13 cellular contexts compared by ENCODE assay signal in the genomic region with DNA sequence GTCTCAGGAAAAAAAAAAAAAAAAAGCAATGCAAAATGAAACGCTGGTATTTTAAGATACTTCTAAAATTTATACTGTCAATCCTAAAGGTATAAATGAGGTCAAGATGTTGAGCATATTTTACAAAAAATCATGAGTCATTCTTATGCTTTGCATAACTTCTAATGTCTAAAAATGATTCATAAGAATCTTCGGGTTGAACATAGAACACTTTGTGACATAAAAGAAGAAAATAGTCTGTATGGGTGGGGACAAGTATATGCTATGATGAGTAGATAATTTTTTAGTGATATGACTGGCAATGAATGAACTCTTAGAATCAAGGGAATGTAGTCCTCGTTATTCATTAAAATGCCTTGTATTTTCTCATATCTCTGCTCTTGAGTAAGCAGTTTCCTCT.
A peak's percentile ranks its signal among the peaks of the same experiment; 100 is the strongest.
DNase-seq lines count a peak whose midpoint lies in the region; ATAC-seq lines count a peak whose summit lies in the region.
"Had no signal": no experiment of that assay in that cellular context is flagged by ENCODE, and none has a peak within 500 bp of the region (broad histone marks: within the 10 kb centered on the region; RNA-seq: fewer than 3 reads in every experiment).

No MANE protein-coding gene starts in this region.

- H3K27me3 Mint-ChIP-seq in stimulated activated memory B cell treated with anti-CD40 and anti-IgM and Interleukin-4, amounts not matched to agents 10 μg/mL and 1 μg/mL and 100 μg/mL, for 72 hours = peaks cover 11% of the 10 kb centered on the region
- H3K27me3 Mint-ChIP-seq: activated CD4-positive, alpha-beta T cell treated with anti-CD3 and anti-CD28 coated beads, Interleukin-2, amount 10 ng/mL, durations not matched to agents 24 days and 14 days; activated naive CD4-positive, alpha-beta T cell treated with anti-CD3 and anti-CD28 coated beads, Interleukin-2, amount 10 ng/mL, durations not matched to agents 7 days and 5 days had no signal

- H3K9me3 Mint-ChIP-seq in stimulated activated memory B cell treated with anti-CD40 and anti-IgM and Interleukin-4, amounts not matched to agents 10 μg/mL and 1 μg/mL and 100 μg/mL, for 72 hours = no peaks in the 10 kb centered on the region
- H3K9me3 Mint-ChIP-seq: activated CD4-positive, alpha-beta T cell treated with anti-CD3 and anti-CD28 coated beads, Interleukin-2, amount 10 ng/mL, durations not matched to agents 24 days and 14 days; activated naive CD4-positive, alpha-beta T cell treated with anti-CD3 and anti-CD28 coated beads, Interleukin-2, amount 10 ng/mL, durations not matched to agents 7 days and 5 days; natural killer cell treated with Interleukin-12 subunit alpha and Interleukin-12 subunit beta and Interleukin-15 and Interleukin-18, amount 100 ng/mL, for 72 hours had no signal

- peak overlapping the region; percentile 42 for H3K27ac ChIP-seq in epithelial cell of prostate

- no peaks in the 10 kb centered on the region for H3K4me1 Mint-ChIP-seq in stimulated activated memory B cell treated with anti-CD40 and anti-IgM and Interleukin-4, amounts not matched to agents 10 μg/mL and 1 μg/mL and 100 μg/mL, for 72 hours
- H3K4me1 Mint-ChIP-seq: activated CD4-positive, alpha-beta T cell treated with anti-CD3 and anti-CD28 coated beads, Interleukin-2, amount 10 ng/mL, durations not matched to agents 24 days and 14 days; activated naive CD4-positive, alpha-beta T cell treated with anti-CD3 and anti-CD28 coated beads, Interleukin-2, amount 10 ng/mL, durations not matched to agents 7 days and 5 days had no signal

- DNase-seq in EH (ENCODE audit: low read depth) = peak; percentile 86
- peak; percentile 26 for DNase-seq in NCI-H226
- no peak for DNase-seq in epithelial cell of prostate (ENCODE audit: low read depth, low spot score)
- peak; percentile 30 for DNase-seq in non-pigmented ciliary epithelial cell (ENCODE audit: low read depth)
- no peak for DNase-seq in NCI-H82 (lab: John Stamatoyannopoulos, UW)
- no peak for DNase-seq in stimulated activated CD4-positive, alpha-beta T cell treated with anti-CD3 and anti-CD28 coated beads, Interleukin-2, amount 100 ng/mL, for 24 hours
- DNase-seq: activated CD4-positive, alpha-beta T cell treated with anti-CD3 and anti-CD28 coated beads, Interleukin-2, amount 10 ng/mL, durations not matched to agents 24 days and 14 days; activated naive CD4-positive, alpha-beta T cell treated with anti-CD3 and anti-CD28 coated beads, Interleukin-2, amount 10 ng/mL, durations not matched to agents 7 days and 5 days; NCI-H1092 treated with DMSO at 0.1 percent for 48 hours had no signal

- no peak overlapping the region for H3K4me3 Mint-ChIP-seq in stimulated activated memory B cell treated with anti-CD40 and anti-IgM and Interleukin-4, amounts not matched to agents 10 μg/mL and 1 μg/mL and 100 μg/mL, for 72 hours
- H3K4me3 Mint-ChIP-seq: activated CD4-positive, alpha-beta T cell treated with anti-CD3 and anti-CD28 coated beads, Interleukin-2, amount 10 ng/mL, durations not matched to agents 24 days and 14 days; activated naive CD4-positive, alpha-beta T cell treated with anti-CD3 and anti-CD28 coated beads, Interleukin-2, amount 10 ng/mL, durations not matched to agents 7 days and 5 days; natural killer cell treated with Interleukin-12 subunit alpha and Interleukin-12 subunit beta and Interleukin-15 and Interleukin-18, amount 100 ng/mL, for 72 hours had no signal

- ATAC-seq in GM19324 (IDR thresholded peaks at IDR 0.05; ENCODE audit: low FRiP score, unreplicated experiment) = no peak
- ATAC-seq in stimulated activated memory B cell treated with anti-CD40 and anti-IgM and Interleukin-4, amounts not matched to agents 10 μg/mL and 1 μg/mL and 100 μg/mL, for 72 hours = no peak
- ATAC-seq: GM12878; natural killer cell treated with Interleukin-12 subunit alpha and Interleukin-12 subunit beta and Interleukin-15 and Interleukin-18, amount 100 ng/mL, for 72 hours had no signal

- H3K36me3 Mint-ChIP-seq in stimulated activated memory B cell treated with anti-CD40 and anti-IgM and Interleukin-4, amounts not matched to agents 10 μg/mL and 1 μg/mL and 100 μg/mL, for 72 hours = no peaks in the 10 kb centered on the region
- H3K36me3 Mint-ChIP-seq: activated naive CD4-positive, alpha-beta T cell treated with anti-CD3 and anti-CD28 coated beads, Interleukin-2, amount 10 ng/mL, durations not matched to agents 7 days and 5 days; natural killer cell treated with Interleukin-12 subunit alpha and Interleukin-12 subunit beta and Interleukin-15 and Interleukin-18, amount 100 ng/mL, for 72 hours had no signal

- no peak overlapping the region for H3K27ac Mint-ChIP-seq in stimulated activated memory B cell treated with anti-CD40 and anti-IgM and Interleukin-4, amounts not matched to agents 10 μg/mL and 1 μg/mL and 100 μg/mL, for 72 hours
- H3K27ac Mint-ChIP-seq: activated CD4-positive, alpha-beta T cell treated with anti-CD3 and anti-CD28 coated beads, Interleukin-2, amount 10 ng/mL, durations not matched to agents 24 days and 14 days; activated naive CD4-positive, alpha-beta T cell treated with anti-CD3 and anti-CD28 coated beads, Interleukin-2, amount 10 ng/mL, durations not matched to agents 7 days and 5 days; natural killer cell treated with Interleukin-12 subunit alpha and Interleukin-12 subunit beta and Interleukin-15 and Interleukin-18, amount 100 ng/mL, for 72 hours had no signal

Comparison
In these comparisons a context has a peak if more than half of its experiments do, and no peak if none do; other contexts are left out.
1. DNase-seq: peak in EH (single experiment), NCI-H226 (single experiment) and non-pigmented ciliary epithelial cell (single experiment); none in epithelial cell of prostate (single experiment), NCI-H82 (single experiment) and stimulated activated CD4-positive, alpha-beta T cell treated with anti-CD3 and anti-CD28 coated beads, Interleukin-2, amount 100 ng/mL, for 24 hours (0 of 2).